9 cellular contexts compared by ENCODE assay signal in genomic region chr9:121598167-121599000, GRCh38. TPM values are rescaled to one million over a fixed set of nuclear protein-coding genes. Genes with fewer than 3 reads are reported as not detected.
DNase-seq lines count a peak whose midpoint lies in the region; ATAC-seq and TF ChIP-seq lines count a peak whose summit lies in the region.
"Had no signal": no experiment of that assay in that cellular context is flagged by ENCODE, and none has a peak within 500 bp of the region (broad histone marks: within the 10 kb centered on the region; RNA-seq: fewer than 3 reads in every experiment).

No MANE protein-coding gene starts in this region.

- H3K23ac ChIP-seq in trophoblast cell (ENCODE audit: low read length): no peak overlapping the region

- H3K18ac ChIP-seq in trophoblast cell (ENCODE audit: low read length): peak overlapping the region; percentile 24

- H3K27ac ChIP-seq in trophoblast cell (ENCODE audit: low read depth, low read length): peak overlapping the region; percentile 96

- no peak overlapping the region for H2AK5ac ChIP-seq in trophoblast cell (ENCODE audit: low read length)

- H3K36me3 Mint-ChIP-seq in WTC11: peaks cover 12% of the 10 kb centered on the region
- H3K36me3 Mint-ChIP-seq in activated T-helper 17 cell treated with anti-CD3 and anti-CD28 coated beads, Interleukin-2, amount 50 U/mL, for 72 hours (ENCODE audit: low read depth): peaks cover 6% of the 10 kb centered on the region

- peak overlapping the region; percentile 48 for H4K8ac ChIP-seq in trophoblast cell (ENCODE audit: low read depth, low read length)

- H3K27ac Mint-ChIP-seq in WTC11: peak overlapping the region; percentile 89
- H3K27ac Mint-ChIP-seq in activated T-helper 17 cell treated with anti-CD3 and anti-CD28 coated beads, Interleukin-2, amount 50 U/mL, for 72 hours: no peak overlapping the region
- H3K27ac Mint-ChIP-seq: natural killer cell treated with Interleukin-12 subunit alpha and Interleukin-12 subunit beta and Interleukin-15 and Interleukin-18, amount 100 ng/mL, for 72 hours had no signal

- H2BK120ac ChIP-seq in trophoblast cell (ENCODE audit: insufficient read depth, low read length, poor library complexity): peak overlapping the region; percentile 84

- no peaks in the 10 kb centered on the region for H3K27me3 ChIP-seq in trophoblast cell (ENCODE audit: insufficient read depth, low read length)

- DNase-seq in DMS 273 treated with DMSO at 0.1 percent for 48 hours (lab: John Stamatoyannopoulos, UW): peak; percentile 59
- DNase-seq in WTC11 (ENCODE audit: low spot score): peak; percentile 93
- DNase-seq in cardiac septum (ENCODE audit: low spot score): peak; percentile 85
- DNase-seq in trophoblast cell: peak; percentile 86 to 89
- DNase-seq in stimulated activated CD4-positive, alpha-beta T cell treated with anti-CD3 and anti-CD28 coated beads, Interleukin-15, amount 100 ng/mL, for 24 hours: no peak
- DNase-seq in dermis blood vessel endothelial cell: no peak
- no peak for DNase-seq in NCI-H446 (lab: John Stamatoyannopoulos, UW)

- H3K9me3 Mint-ChIP-seq in WTC11: peaks cover 12% of the 10 kb centered on the region
- H3K9me3 Mint-ChIP-seq in activated T-helper 17 cell treated with anti-CD3 and anti-CD28 coated beads, Interleukin-2, amount 50 U/mL, for 72 hours: no peaks in the 10 kb centered on the region
- H3K9me3 Mint-ChIP-seq: natural killer cell treated with Interleukin-12 subunit alpha and Interleukin-12 subunit beta and Interleukin-15 and Interleukin-18, amount 100 ng/mL, for 72 hours had no signal

- intact Hi-C loops in cardiac septum (cut with DNase I): loop anchor here (2.0 to 5.0 kb wide), 2 partner anchors 32 to 144 kb away; no protein-coding TSS in a partner anchor

- WGBS in trophoblast cell (ENCODE audit: extremely low coverage, insufficient coverage, insufficient read length): no CpG with 5 or more reads among the region's 77 CpGs

- peak overlapping the region; percentile 80 for H3K4me3 Mint-ChIP-seq in WTC11
- no peak overlapping the region for H3K4me3 Mint-ChIP-seq in activated T-helper 17 cell treated with anti-CD3 and anti-CD28 coated beads, Interleukin-2, amount 50 U/mL, for 72 hours
- H3K4me3 Mint-ChIP-seq: natural killer cell treated with Interleukin-12 subunit alpha and Interleukin-12 subunit beta and Interleukin-15 and Interleukin-18, amount 100 ng/mL, for 72 hours had no signal

- peak overlapping the region; percentile 68 for H2BK12ac ChIP-seq in trophoblast cell (ENCODE audit: low read length)

- CTCF ChIA-PET in WTC11 (lab: Charles Lee): interaction anchor here (0.6 to 3.8 kb wide), 33 partner anchors 9 to 390 kb away, joined by 3 to 38 read pairs (median 4); partner anchors contain the start of gene GGTA1

- peak; percentile 68 for ATAC-seq in WTC11
- no peak for ATAC-seq in activated T-helper 17 cell treated with anti-CD3 and anti-CD28 coated beads, Interleukin-2, amount 50 U/mL, for 72 hours (replicated peaks)

- no peaks in the 10 kb centered on the region for H3K36me3 ChIP-seq in trophoblast cell (ENCODE audit: control insufficient read depth in 1 of 2, insufficient read depth in 2 of 2, low read length in 2 of 2)

- POLR2A ChIA-PET in WTC11 (lab: Charles Lee): interaction anchor here (0.9 to 1.5 kb wide), 7 partner anchors 14 to 145 kb away, joined by 3 to 4 read pairs (median 3); no protein-coding TSS in a partner anchor

- H2AFZ ChIP-seq in trophoblast cell (ENCODE audit: insufficient read depth, low read length, poor library complexity): peak overlapping the region; percentile 12

- peak overlapping the region; percentile 74 for H3K4me2 ChIP-seq in trophoblast cell (ENCODE audit: low read length)

- H3K4ac ChIP-seq in trophoblast cell (ENCODE audit: low read depth, low read length): peak overlapping the region; percentile 3

- H3K9ac ChIP-seq in trophoblast cell (ENCODE audit: low read length): no peak overlapping the region

- peaks cover 13% of the 10 kb centered on the region for H3K79me1 ChIP-seq in trophoblast cell (ENCODE audit: low read length)

- peaks cover 28% of the 10 kb centered on the region for H3K4me1 Mint-ChIP-seq in WTC11
- H3K4me1 Mint-ChIP-seq in activated T-helper 17 cell treated with anti-CD3 and anti-CD28 coated beads, Interleukin-2, amount 50 U/mL, for 72 hours: no peaks in the 10 kb centered on the region

- peaks cover 21% of the 10 kb centered on the region for H3K27me3 Mint-ChIP-seq in WTC11 (ENCODE audit: low read depth)
- H3K27me3 Mint-ChIP-seq in activated T-helper 17 cell treated with anti-CD3 and anti-CD28 coated beads, Interleukin-2, amount 50 U/mL, for 72 hours: peaks cover 48% of the 10 kb centered on the region

- peaks cover 5% of the 10 kb centered on the region for H3K79me2 ChIP-seq in trophoblast cell (ENCODE audit: control insufficient read depth, insufficient read depth, low read length, poor library complexity)

- peak overlapping the region; percentile 72 for H3K14ac ChIP-seq in trophoblast cell (ENCODE audit: low read length)

- peak overlapping the region; percentile 79 for H2BK5ac ChIP-seq in trophoblast cell (ENCODE audit: low read depth, low read length, poor library complexity)

- H4K91ac ChIP-seq in trophoblast cell (ENCODE audit: low read depth, low read length): peak overlapping the region; percentile 81

- H3K9me3 ChIP-seq in trophoblast cell (ENCODE audit: insufficient read depth, low read depth, low read length): no peaks in the 10 kb centered on the region

- TF ChIP-seq CTCF in WTC11 (IDR thresholded peaks at IDR 0.05): no peak

- peak overlapping the region; percentile 70 for H3K4me3 ChIP-seq in trophoblast cell (ENCODE audit: low read depth, low read length)

- peaks cover 11 to 26% of the 10 kb centered on the region in 2 experiments for H3K4me1 ChIP-seq in trophoblast cell (ENCODE audit: control insufficient read depth in 1 of 2, insufficient read depth in 2 of 2, low read length in 2 of 2)

- H4K12ac ChIP-seq in trophoblast cell (ENCODE audit: low read depth, low read length): no peak overlapping the region

TF ChIP-seq in WTC11, 78 proteins besides CTCF, POLR2A, EP300 and RAD21 (continues in another document):
- TF ChIP-seq ZNF232 (CRISPR knock-in tag; IDR thresholded peaks at IDR 0.05) (0 out of 2 replicates have a peak, but pooled peaks have one; percentile 26), SP1 (CRISPR knock-in tag; conservative IDR thresholded peaks at IDR 0.05) (no peak; the same call in 1 of the 2 replicates), ZNF671 (CRISPR knock-in tag; IDR thresholded peaks at IDR 0.05) (no peak), JAZF1 (CRISPR knock-in tag; IDR thresholded peaks at IDR 0.05) (no peak), ETV6 (CRISPR knock-in tag; IDR thresholded peaks at IDR 0.05) (no peak), IRF2 (CRISPR knock-in tag; IDR thresholded peaks at IDR 0.05; ENCODE audit: borderline replicate concordance, low read depth) (no peak)
- TF ChIP-seq, protein P1, sequence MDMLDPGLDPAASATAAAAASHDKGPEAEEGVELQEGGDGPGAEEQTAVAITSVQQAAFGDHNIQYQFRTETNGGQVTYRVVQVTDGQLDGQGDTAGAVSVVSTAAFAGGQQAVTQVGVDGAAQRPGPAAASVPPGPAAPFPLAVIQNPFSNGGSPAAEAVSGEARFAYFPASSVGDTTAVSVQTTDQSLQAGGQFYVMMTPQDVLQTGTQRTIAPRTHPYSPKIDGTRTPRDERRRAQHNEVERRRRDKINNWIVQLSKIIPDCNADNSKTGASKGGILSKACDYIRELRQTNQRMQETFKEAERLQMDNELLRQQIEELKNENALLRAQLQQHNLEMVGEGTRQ (CRISPR knock-in tag; IDR thresholded peaks at IDR 0.05): no peak
- TF ChIP-seq, protein P2, sequence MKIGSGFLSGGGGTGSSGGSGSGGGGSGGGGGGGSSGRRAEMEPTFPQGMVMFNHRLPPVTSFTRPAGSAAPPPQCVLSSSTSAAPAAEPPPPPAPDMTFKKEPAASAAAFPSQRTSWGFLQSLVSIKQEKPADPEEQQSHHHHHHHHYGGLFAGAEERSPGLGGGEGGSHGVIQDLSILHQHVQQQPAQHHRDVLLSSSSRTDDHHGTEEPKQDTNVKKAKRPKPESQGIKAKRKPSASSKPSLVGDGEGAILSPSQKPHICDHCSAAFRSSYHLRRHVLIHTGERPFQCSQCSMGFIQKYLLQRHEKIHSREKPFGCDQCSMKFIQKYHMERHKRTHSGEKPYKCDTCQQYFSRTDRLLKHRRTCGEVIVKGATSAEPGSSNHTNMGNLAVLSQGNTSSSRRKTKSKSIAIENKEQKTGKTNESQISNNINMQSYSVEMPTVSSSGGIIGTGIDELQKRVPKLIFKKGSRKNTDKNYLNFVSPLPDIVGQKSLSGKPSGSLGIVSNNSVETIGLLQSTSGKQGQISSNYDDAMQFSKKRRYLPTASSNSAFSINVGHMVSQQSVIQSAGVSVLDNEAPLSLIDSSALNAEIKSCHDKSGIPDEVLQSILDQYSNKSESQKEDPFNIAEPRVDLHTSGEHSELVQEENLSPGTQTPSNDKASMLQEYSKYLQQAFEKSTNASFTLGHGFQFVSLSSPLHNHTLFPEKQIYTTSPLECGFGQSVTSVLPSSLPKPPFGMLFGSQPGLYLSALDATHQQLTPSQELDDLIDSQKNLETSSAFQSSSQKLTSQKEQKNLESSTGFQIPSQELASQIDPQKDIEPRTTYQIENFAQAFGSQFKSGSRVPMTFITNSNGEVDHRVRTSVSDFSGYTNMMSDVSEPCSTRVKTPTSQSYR (CRISPR knock-in tag; IDR thresholded peaks at IDR 0.05): no peak
- TF ChIP-seq, protein P3, sequence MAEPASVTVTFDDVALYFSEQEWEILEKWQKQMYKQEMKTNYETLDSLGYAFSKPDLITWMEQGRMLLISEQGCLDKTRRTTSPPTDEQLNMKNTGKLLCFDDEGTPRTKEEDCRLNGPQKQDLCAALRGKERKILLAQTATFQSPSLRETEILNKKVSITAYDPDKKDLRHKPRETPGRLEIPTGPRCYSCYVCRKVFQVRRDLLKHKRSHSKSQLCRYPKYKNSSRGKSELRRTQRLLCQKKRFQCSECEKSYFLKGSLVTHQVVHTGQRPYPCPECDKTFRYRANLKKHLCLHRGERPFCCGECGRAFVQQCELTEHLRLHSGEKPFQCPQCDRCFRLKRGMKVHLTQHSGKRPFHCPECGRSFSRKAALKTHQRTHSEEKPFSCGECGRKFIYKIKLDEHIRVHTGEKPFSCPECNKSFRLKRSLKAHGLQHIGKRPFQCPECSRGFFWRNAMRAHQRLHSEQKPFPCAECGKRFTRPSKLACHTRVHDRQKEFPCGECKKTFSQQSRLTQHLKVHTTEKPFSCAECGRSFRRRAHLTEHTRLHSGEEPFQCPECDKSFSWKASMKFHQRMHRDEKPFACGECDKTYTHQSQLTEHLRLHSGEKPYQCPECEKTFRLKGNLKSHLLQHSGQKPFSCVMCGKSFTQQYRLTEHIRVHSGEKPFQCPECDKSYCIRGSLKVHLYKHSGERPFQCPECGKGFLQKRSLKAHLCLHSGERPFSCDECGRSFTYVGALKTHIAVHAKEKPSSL (CRISPR knock-in tag; conservative IDR thresholded peaks at IDR 0.05): no peak

RNA-seq across cellular contexts. Expression of gene DAB2IP, which starts 53.0 kb away (rescaled TPM):
- total RNA-seq in WTC11 (2021) (35.0 to 52.6 TPM (median 35.7 TPM) in 3 replicates), cardiac septum (60.3 TPM), dermis blood vessel endothelial cell (24.3 and 38.4 TPM in 2 replicates)
- polyA plus RNA-seq in trophoblast cell (2013): 22.7 and 24.2 TPM in 2 replicates
- total RNA-seq in activated T-helper 17 cell treated with anti-CD3 and anti-CD28 coated beads, Interleukin-2, amount 50 U/mL, for 72 hours: under 1 TPM in 1 of 2 donors, not detected in 1; 0.09 TPM

Comparison
In these comparisons a context has a peak if more than half of its experiments do, and no peak if none do; other contexts are left out.
1. DNase-seq: peak in DMS 273 treated with DMSO at 0.1 percent for 48 hours (single experiment), WTC11 (single experiment), cardiac septum (single experiment) and trophoblast cell (2 of 2); none in stimulated activated CD4-positive, alpha-beta T cell treated with anti-CD3 and anti-CD28 coated beads, Interleukin-15, amount 100 ng/mL, for 24 hours (single experiment), dermis blood vessel endothelial cell (single experiment) and NCI-H446 (0 of 2).
2. RNA of gene DAB2IP, which starts 53.0 kb away (total RNA-seq): 60.3 TPM in cardiac septum (single experiment), 35.0 to 52.6 TPM in WTC11 and 24.3 to 38.4 TPM in dermis blood vessel endothelial cell; 0.09 TPM in activated T-helper 17 cell treated with anti-CD3 and anti-CD28 coated beads, Interleukin-2, amount 50 U/mL, for 72 hours; every median in the first group is over 10 times any median in the second.